8 cellular contexts compared by ENCODE assay signal in the genomic region with DNA sequence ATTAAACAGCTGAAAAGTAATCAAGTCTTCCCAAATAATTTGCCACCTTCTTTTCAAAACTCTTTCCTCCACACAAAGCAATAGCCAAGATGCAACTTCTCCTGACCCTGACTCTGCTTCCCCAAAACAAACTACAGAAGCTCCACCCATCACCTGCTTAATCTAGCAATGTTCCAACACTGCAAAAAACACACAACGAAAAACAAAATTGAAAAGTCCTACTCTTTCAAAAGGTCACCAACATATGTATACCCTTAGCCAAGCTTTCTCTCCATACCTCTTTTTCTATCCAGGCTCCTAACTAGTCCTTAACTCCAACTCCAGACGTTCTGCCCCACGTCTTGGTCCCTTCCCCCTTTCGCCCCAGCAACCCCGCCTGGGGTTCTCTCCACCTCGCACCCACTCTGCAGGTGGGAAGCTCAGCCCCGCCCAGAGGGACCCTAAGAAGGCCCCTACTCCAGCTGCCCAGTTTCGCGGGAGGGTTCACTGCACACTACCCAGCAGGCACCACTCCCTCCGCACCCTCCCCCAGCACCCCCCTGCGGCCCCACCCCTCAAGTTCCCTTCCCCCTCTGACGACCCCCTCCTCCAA. TPM values are rescaled to one million over a fixed set of nuclear protein-coding genes. Genes with fewer than 3 reads are reported as not detected.
DNase-seq lines count a peak whose midpoint lies in the region; ATAC-seq lines count a peak whose summit lies in the region.

No MANE protein-coding gene starts in this region.

- H3K27ac ChIP-seq in GM23248 (peak overlapping the region; percentile 81), iPS DF 6.9 (ENCODE audit: low read length) (no peak overlapping the region)

- peaks cover 40% of the 10 kb centered on the region for H3K36me3 Mint-ChIP-seq in activated naive CD8-positive, alpha-beta T cell treated with anti-CD3 and anti-CD28 coated beads, Interleukin-2, amount 10 ng/mL, durations not matched to agents 7 days and 5 days

- peak; percentile 2 for ATAC-seq in activated naive CD8-positive, alpha-beta T cell treated with anti-CD3 and anti-CD28 coated beads, Interleukin-2, amount 10 ng/mL, durations not matched to agents 7 days and 5 days (ENCODE audit: low read depth)
- no peak for ATAC-seq in HG02763 (IDR thresholded peaks at IDR 0.05; ENCODE audit: unreplicated experiment)

- peaks cover 57% of the 10 kb centered on the region for H3K79me2 ChIP-seq in GM23248 (ENCODE audit: insufficient read depth)

- no peaks in the 10 kb centered on the region for H3K36me3 ChIP-seq in ES-I3 (ENCODE audit: insufficient read depth, low read length)
- no peaks in the 10 kb centered on the region; the same call in 1 of the 2 replicates for H3K36me3 ChIP-seq in GM23248 (ENCODE audit: low read depth)
- H3K36me3 ChIP-seq in iPS DF 6.9 (ENCODE audit: control insufficient read depth, insufficient read depth, low read length) = no peaks in the 10 kb centered on the region
- H3K36me3 ChIP-seq in skeletal muscle satellite cell (ENCODE audit: insufficient read depth, low read length) = peaks cover 17% of the 10 kb centered on the region

- H3K4me3 ChIP-seq in GM23248 (peak overlapping the region; percentile 94), iPS DF 6.9 (ENCODE audit: low read length) (peak overlapping the region; percentile 77), skeletal muscle satellite cell (ENCODE audit: low read length) (peak overlapping the region; percentile 96)

- H3K4me3 Mint-ChIP-seq in activated naive CD8-positive, alpha-beta T cell treated with anti-CD3 and anti-CD28 coated beads, Interleukin-2, amount 10 ng/mL, durations not matched to agents 7 days and 5 days = peak overlapping the region; percentile 83

- peaks cover 34% of the 10 kb centered on the region for H3K4me1 Mint-ChIP-seq in activated naive CD8-positive, alpha-beta T cell treated with anti-CD3 and anti-CD28 coated beads, Interleukin-2, amount 10 ng/mL, durations not matched to agents 7 days and 5 days

- H3K9me2 ChIP-seq in GM23248 (ENCODE audit: insufficient read depth) = no peaks in the 10 kb centered on the region

- POLR2A ChIA-PET in activated naive CD8-positive, alpha-beta T cell treated with anti-CD3 and anti-CD28 coated beads, Interleukin-2, amount 10 ng/mL, durations not matched to agents 7 days and 5 days (lab: Charles Lee) = interaction anchor here (1.1 to 2.3 kb wide), 5 partner anchors 104 to 246 kb away, joined by 3 to 8 read pairs (median 5); partner anchors contain the start of genes TRIB3 and ZCCHC3

- H2AFZ ChIP-seq in GM23248 = peak overlapping the region; percentile 94; the same call in 1 of the 2 replicates

- peak overlapping the region; percentile 98 for H3K4me2 ChIP-seq in GM23248 (ENCODE audit: unreplicated experiment)
- H3K4me2 ChIP-seq in skeletal muscle satellite cell (ENCODE audit: low read length) = peak overlapping the region; percentile 87

- peaks cover 25% of the 10 kb centered on the region for H3F3A ChIP-seq in GM23248 (ENCODE audit: insufficient read depth)

- H3K9ac ChIP-seq in ES-I3 (ENCODE audit: low read depth, low read length) = peak overlapping the region; percentile 97
- H3K9ac ChIP-seq in GM23248 = peak overlapping the region; percentile 94
- H3K9ac ChIP-seq in skeletal muscle satellite cell (ENCODE audit: low read depth, low read length) = peak overlapping the region; percentile 88

- in situ Hi-C loops in GM23248 (cut with MboI) = no loop called here

- DNase-seq in GM23248 = peak; percentile 36
- peak; percentile 50 for DNase-seq in NCI-H2171 treated with DMSO at 0.1 percent for 48 hours (lab: John Stamatoyannopoulos, UW)
- no peak for DNase-seq in activated naive CD8-positive, alpha-beta T cell treated with anti-CD3 and anti-CD28 coated beads, Interleukin-2, amount 10 ng/mL, durations not matched to agents 7 days and 5 days
- DNase-seq in iPS DF 6.9 (ENCODE audit: low read depth, low spot score) = no peak
- DNase-seq in mucosa of gallbladder (ENCODE audit: low spot score) = no peak

- 0 to 3% methylated on average over 10 to 12 of the region's 12 CpGs for WGBS in GM23248 (ENCODE audit: low coverage in 1 of 2, low lambda C conversion rate in 2 of 2, missing lambda C conversion rate in 2 of 2), 2 experiments
- WGBS in iPS DF 6.9 (ENCODE audit: insufficient coverage, insufficient read length) = no CpG with 5 or more reads among the region's 12 CpGs

- H3K27me3 Mint-ChIP-seq in activated naive CD8-positive, alpha-beta T cell treated with anti-CD3 and anti-CD28 coated beads, Interleukin-2, amount 10 ng/mL, durations not matched to agents 7 days and 5 days = peaks cover 4% of the 10 kb centered on the region

- no peaks in the 10 kb centered on the region for H3K9me3 ChIP-seq in ES-I3 (ENCODE audit: control insufficient read depth, insufficient read depth, low read length)
- no peaks in the 10 kb centered on the region for H3K9me3 ChIP-seq in GM23248 (ENCODE audit: low read depth)
- H3K9me3 ChIP-seq in iPS DF 6.9 (ENCODE audit: control insufficient read depth, insufficient read depth, low read length) = no peaks in the 10 kb centered on the region
- H3K9me3 ChIP-seq in skeletal muscle satellite cell (replicated peaks; ENCODE audit: low read length) = peaks cover 8% of the 10 kb centered on the region

- H3K9me3 Mint-ChIP-seq in activated naive CD8-positive, alpha-beta T cell treated with anti-CD3 and anti-CD28 coated beads, Interleukin-2, amount 10 ng/mL, durations not matched to agents 7 days and 5 days = peaks cover 9% of the 10 kb centered on the region

- H4K20me1 ChIP-seq in GM23248 (ENCODE audit: insufficient read depth) = peaks cover 31% of the 10 kb centered on the region

- H3K27ac Mint-ChIP-seq in activated naive CD8-positive, alpha-beta T cell treated with anti-CD3 and anti-CD28 coated beads, Interleukin-2, amount 10 ng/mL, durations not matched to agents 7 days and 5 days = peak overlapping the region; percentile 98

- H3K27me3 ChIP-seq in GM23248 (replicated peaks; ENCODE audit: insufficient read depth) = no peaks in the 10 kb centered on the region
- H3K27me3 ChIP-seq in iPS DF 6.9 (ENCODE audit: control insufficient read depth, insufficient read depth, low read length) = no peaks in the 10 kb centered on the region
- peaks cover 16% of the 10 kb centered on the region for H3K27me3 ChIP-seq in skeletal muscle satellite cell (ENCODE audit: control insufficient read depth, insufficient read depth, low read length)

- H3K4me1 ChIP-seq in ES-I3 (ENCODE audit: insufficient read depth, low read length) (peaks cover 5% of the 10 kb centered on the region; the same call in 1 of the 2 replicates), GM23248 (ENCODE audit: insufficient read depth) (peaks cover 14% of the 10 kb centered on the region), iPS DF 6.9 (ENCODE audit: control insufficient read depth, insufficient read depth, low read length) (no peaks in the 10 kb centered on the region), skeletal muscle satellite cell (ENCODE audit: control insufficient read depth, insufficient read depth, low read length) (peaks cover 9% of the 10 kb centered on the region)

RNA-seq across cellular contexts. Expression of gene CSNK2A1, which starts 0.7 kb away (rescaled TPM):
- 98.8 and 110 TPM in 2 replicates for total RNA-seq in GM23248 (2014; rRNA removed; shearing (Covaris generic))
- 69.0 and 74.4 TPM in 2 replicates for polyA plus RNA-seq in GM23248 (2016; fragmentation: Nextera tagmentation; extraction: Ambion mirVana)
- total RNA-seq in activated naive CD8-positive, alpha-beta T cell treated with anti-CD3 and anti-CD28 coated beads, Interleukin-2, amount 10 ng/mL, durations not matched to agents 7 days and 5 days = 100 to 1,000 TPM; 113 to 114 TPM
- total RNA-seq in skeletal muscle satellite cell (2012; rRNA removed) = 102 and 116 TPM in 2 replicates
- total RNA-seq in mucosa of gallbladder = 91.6 TPM

Comparison
In these comparisons a context has a peak if more than half of its experiments do, and no peak if none do; other contexts are left out.
1. DNase-seq: peak in GM23248 (single experiment) and NCI-H2171 treated with DMSO at 0.1 percent for 48 hours (single experiment); none in activated naive CD8-positive, alpha-beta T cell treated with anti-CD3 and anti-CD28 coated beads, Interleukin-2, amount 10 ng/mL, durations not matched to agents 7 days and 5 days (single experiment), iPS DF 6.9 (single experiment) and mucosa of gallbladder (single experiment).
2. Peak in every context shown above with its lines, with median percentiles within 50 percentile points of each other: H3K9ac ChIP-seq and H3K4me3 ChIP-seq.